Comparison of ENCODE assay signal across 8 cellular contexts in the genomic region with DNA sequence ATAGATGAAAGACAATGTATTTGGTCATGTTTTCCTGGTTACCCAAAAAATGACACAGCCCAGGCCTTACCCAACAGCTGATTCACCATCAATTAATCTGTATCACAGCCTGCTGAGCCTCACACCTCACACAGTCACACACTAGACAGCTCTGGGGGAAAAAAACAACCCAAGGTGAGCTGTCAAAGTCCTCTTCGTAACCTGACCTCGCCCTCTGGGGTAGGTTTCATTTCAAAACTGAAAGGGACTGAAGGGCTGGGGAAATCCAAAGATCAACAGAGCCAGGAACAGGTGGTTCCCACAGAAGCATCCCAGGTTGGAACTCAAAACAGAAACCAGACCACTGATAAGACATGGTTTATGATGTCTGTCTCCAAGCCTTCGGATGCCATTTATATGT. TPM values are rescaled to one million over a fixed set of nuclear protein-coding genes. Genes with fewer than 3 reads are reported as not detected.
DNase-seq lines count a peak whose midpoint lies in the region; ATAC-seq and TF ChIP-seq lines count a peak whose summit lies in the region.

No MANE protein-coding gene starts in this region.

- peak overlapping the region; percentile 67 for H3K27ac ChIP-seq in foreskin keratinocyte

- no peaks in the 10 kb centered on the region for H3K4me1 ChIP-seq in foreskin keratinocyte

- TF ChIP-seq CTCF in foreskin keratinocyte (conservative IDR thresholded peaks at IDR 0.05) (no peak), osteocyte (IDR thresholded peaks at IDR 0.05) (no peak)

- peak; percentile 74 for ATAC-seq in GM19324 (IDR thresholded peaks at IDR 0.05; ENCODE audit: low FRiP score, unreplicated experiment)
- ATAC-seq in HG03280 (IDR thresholded peaks at IDR 0.05; ENCODE audit: unreplicated experiment) = peak; percentile 71
- ATAC-seq in activated CD8-positive, alpha-beta T cell treated with anti-CD3 and anti-CD28 coated beads, Interleukin-2, amount 10 ng/mL, durations not matched to agents 7 days and 5 days = peak; percentile 90
- ATAC-seq in foreskin keratinocyte = peak; percentile 87

- DNase-seq in activated CD8-positive, alpha-beta T cell treated with anti-CD3 and anti-CD28 coated beads, Interleukin-2, amount 10 ng/mL, durations not matched to agents 7 days and 5 days = peak; percentile 79
- DNase-seq in foreskin keratinocyte (peak; percentile 47 to 64), mesenteric fat pad (ENCODE audit: low spot score) (no peak), NOMO-1 (lab: John Stamatoyannopoulos, UW; ENCODE audit: unreplicated experiment in 2 of 2) (no peak), osteocyte (ENCODE audit: extremely low spot score, unreplicated experiment) (no peak)
- DNase-seq in stimulated activated CD8-positive, alpha-beta memory T cell treated with anti-CD3 and anti-CD28 coated beads, Interleukin-15, amount 100 ng/mL, for 48 hours (ENCODE audit: low read depth in 2 of 2) = peak; percentile 62 to 72

- H3K27me3 Mint-ChIP-seq in activated CD8-positive, alpha-beta T cell treated with anti-CD3 and anti-CD28 coated beads, Interleukin-2, amount 10 ng/mL, durations not matched to agents 7 days and 5 days (ENCODE audit: low read depth) = no peaks in the 10 kb centered on the region
- no peaks in the 10 kb centered on the region for H3K27me3 Mint-ChIP-seq in osteocyte (ENCODE audit: unreplicated experiment)

- CTCF ChIA-PET in activated CD8-positive, alpha-beta T cell treated with anti-CD3 and anti-CD28 coated beads, Interleukin-2, amount 10 ng/mL, durations not matched to agents 7 days and 5 days (lab: Charles Lee) = interaction anchor here (0.7 to 6.9 kb wide), 16 partner anchors 10 to 344 kb away, joined by 3 to 142 read pairs (median 4); partner anchors contain the start of genes MXD1 and SNRNP27

- H3K4me3 Mint-ChIP-seq in activated CD8-positive, alpha-beta T cell treated with anti-CD3 and anti-CD28 coated beads, Interleukin-2, amount 10 ng/mL, durations not matched to agents 7 days and 5 days = peak overlapping the region; percentile 55
- no peak overlapping the region for H3K4me3 Mint-ChIP-seq in osteocyte (ENCODE audit: unreplicated experiment)

- H3K9me3 Mint-ChIP-seq in activated CD8-positive, alpha-beta T cell treated with anti-CD3 and anti-CD28 coated beads, Interleukin-2, amount 10 ng/mL, durations not matched to agents 7 days and 5 days (ENCODE audit: insufficient read depth) = no peaks in the 10 kb centered on the region
- H3K9me3 Mint-ChIP-seq in osteocyte (ENCODE audit: unreplicated experiment) = no peaks in the 10 kb centered on the region

- peaks cover 44% of the 10 kb centered on the region for H3K4me1 Mint-ChIP-seq in activated CD8-positive, alpha-beta T cell treated with anti-CD3 and anti-CD28 coated beads, Interleukin-2, amount 10 ng/mL, durations not matched to agents 7 days and 5 days (ENCODE audit: low read depth)
- H3K4me1 Mint-ChIP-seq in osteocyte (ENCODE audit: unreplicated experiment) = peaks cover 14% of the 10 kb centered on the region

- POLR2A ChIA-PET in activated CD8-positive, alpha-beta T cell treated with anti-CD3 and anti-CD28 coated beads, Interleukin-2, amount 10 ng/mL, durations not matched to agents 7 days and 5 days (lab: Charles Lee) = interaction anchor here (0.7 to 4.1 kb wide), 12 partner anchors 10 to 157 kb away, joined by 3 to 23 read pairs (median 4); partner anchors contain the start of genes MXD1 and PCBP1

- H3K27me3 ChIP-seq in foreskin keratinocyte = no peaks in the 10 kb centered on the region

- peak overlapping the region; percentile 87 for H3K27ac Mint-ChIP-seq in activated CD8-positive, alpha-beta T cell treated with anti-CD3 and anti-CD28 coated beads, Interleukin-2, amount 10 ng/mL, durations not matched to agents 7 days and 5 days
- no peak overlapping the region for H3K27ac Mint-ChIP-seq in osteocyte (ENCODE audit: unreplicated experiment)

- peaks cover 35% of the 10 kb centered on the region for H3K36me3 Mint-ChIP-seq in activated CD8-positive, alpha-beta T cell treated with anti-CD3 and anti-CD28 coated beads, Interleukin-2, amount 10 ng/mL, durations not matched to agents 7 days and 5 days (ENCODE audit: low read depth)
- H3K36me3 Mint-ChIP-seq in osteocyte (ENCODE audit: unreplicated experiment) = peaks cover 29% of the 10 kb centered on the region

RNA-seq across cellular contexts. Expression of gene PCBP1, which starts 18.2 kb away (rescaled TPM):
- 100 to 1,000 TPM; 516 to 518 TPM for total RNA-seq in activated CD8-positive, alpha-beta T cell treated with anti-CD3 and anti-CD28 coated beads, Interleukin-2, amount 10 ng/mL, durations not matched to agents 7 days and 5 days
- total RNA-seq in foreskin keratinocyte = 115 and 138 TPM in 2 replicates
- 288 and 309 TPM in 2 replicates for polyA plus RNA-seq in foreskin keratinocyte
- total RNA-seq in mesenteric fat pad = 399 TPM
- 261 and 262 TPM in 2 replicates for total RNA-seq in osteocyte

Comparison
In these comparisons a context has a peak if more than half of its experiments do, and no peak if none do; other contexts are left out.
1. DNase-seq: peak in activated CD8-positive, alpha-beta T cell treated with anti-CD3 and anti-CD28 coated beads, Interleukin-2, amount 10 ng/mL, durations not matched to agents 7 days and 5 days (single experiment), foreskin keratinocyte (2 of 2) and stimulated activated CD8-positive, alpha-beta memory T cell treated with anti-CD3 and anti-CD28 coated beads, Interleukin-15, amount 100 ng/mL, for 48 hours (2 of 2); none in mesenteric fat pad (single experiment), NOMO-1 (0 of 2) and osteocyte (single experiment).
2. Peak in every context shown above with its lines, with median percentiles within 50 percentile points of each other: ATAC-seq.